Comparison of ENCODE assay signal across 25 cellular contexts in genomic region chr4:145852256-145852839, GRCh38.
DNase-seq lines count a peak whose midpoint lies in the region; ATAC-seq and TF ChIP-seq lines count a peak whose summit lies in the region.
"Had no signal": no experiment of that assay in that cellular context is flagged by ENCODE, and none has a peak within 500 bp of the region (broad histone marks: within the 10 kb centered on the region; RNA-seq: fewer than 3 reads in every experiment).

No MANE protein-coding gene starts in this region.

- H3K27ac Mint-ChIP-seq in activated CD8-positive, alpha-beta T cell treated with anti-CD3 and anti-CD28 coated beads for 36 hours = peak overlapping the region; percentile 25
- H3K27ac Mint-ChIP-seq in activated CD8-positive, alpha-beta T cell treated with anti-CD3 and anti-CD28 coated beads, Interleukin-2, amount 10 ng/mL, durations not matched to agents 7 days and 5 days = no peak overlapping the region
- H3K27ac Mint-ChIP-seq: dendritic cell treated with granulocyte-macrophage colony-stimulating factor and Interleukin-4, amounts not matched to agents 40 ng/mL and 50 ng/mL, for 4 days had no signal

- H3K4me1 Mint-ChIP-seq in activated CD8-positive, alpha-beta T cell treated with anti-CD3 and anti-CD28 coated beads for 36 hours (ENCODE audit: low read depth) = peaks cover 4% of the 10 kb centered on the region
- peaks cover 6% of the 10 kb centered on the region for H3K4me1 Mint-ChIP-seq in activated CD8-positive, alpha-beta T cell treated with anti-CD3 and anti-CD28 coated beads, Interleukin-2, amount 10 ng/mL, durations not matched to agents 7 days and 5 days (ENCODE audit: low read depth)

- no peak overlapping the region for H3K4me3 Mint-ChIP-seq in activated CD8-positive, alpha-beta T cell treated with anti-CD3 and anti-CD28 coated beads for 36 hours
- no peak overlapping the region for H3K4me3 Mint-ChIP-seq in activated CD8-positive, alpha-beta T cell treated with anti-CD3 and anti-CD28 coated beads, Interleukin-2, amount 10 ng/mL, durations not matched to agents 7 days and 5 days
- H3K4me3 Mint-ChIP-seq: dendritic cell treated with granulocyte-macrophage colony-stimulating factor and Interleukin-4, amounts not matched to agents 40 ng/mL and 50 ng/mL, for 4 days; H9; immature natural killer cell; natural killer cell treated with Interleukin-12 subunit alpha and Interleukin-12 subunit beta and Interleukin-15 and Interleukin-18, amount 100 ng/mL, for 72 hours had no signal

- H3K27ac ChIP-seq in left ventricle myocardium inferior (replicated peaks) (peak overlapping the region; percentile 7), substantia nigra (ENCODE audit: low read depth, low read length, poor library complexity, severe bottlenecking) (peak overlapping the region; percentile 41)
- H3K27ac ChIP-seq: body of pancreas, C4-2B had no signal

- no peaks in the 10 kb centered on the region for H3K36me3 ChIP-seq in left ventricle myocardium inferior

- no peaks in the 10 kb centered on the region for H3K9me3 ChIP-seq in left ventricle myocardium inferior (replicated peaks)
- H3K9me3 ChIP-seq: body of pancreas had no signal

- no peaks in the 10 kb centered on the region for H3K9me3 Mint-ChIP-seq in activated CD8-positive, alpha-beta T cell treated with anti-CD3 and anti-CD28 coated beads for 36 hours
- no peaks in the 10 kb centered on the region for H3K9me3 Mint-ChIP-seq in activated CD8-positive, alpha-beta T cell treated with anti-CD3 and anti-CD28 coated beads, Interleukin-2, amount 10 ng/mL, durations not matched to agents 7 days and 5 days (ENCODE audit: insufficient read depth)
- H3K9me3 Mint-ChIP-seq: dendritic cell treated with granulocyte-macrophage colony-stimulating factor and Interleukin-4, amounts not matched to agents 40 ng/mL and 50 ng/mL, for 4 days; H9; immature natural killer cell; natural killer cell treated with Interleukin-12 subunit alpha and Interleukin-12 subunit beta and Interleukin-15 and Interleukin-18, amount 100 ng/mL, for 72 hours had no signal

- intact Hi-C loops in activated CD8-positive, alpha-beta T cell treated with anti-CD3 and anti-CD28 coated beads for 36 hours (cut with micrococcal nuclease) = no loop called here
- intact Hi-C loops in left ventricle myocardium inferior (cut with micrococcal nuclease) = no loop called here

- no peaks in the 10 kb centered on the region for H3K27me3 ChIP-seq in left ventricle myocardium inferior (ENCODE audit: low read depth)
- H3K27me3 ChIP-seq: body of pancreas had no signal

- DNase-seq in activated CD8-positive, alpha-beta T cell treated with anti-CD3 and anti-CD28 coated beads for 36 hours = no peak
- DNase-seq in activated CD8-positive, alpha-beta T cell treated with anti-CD3 and anti-CD28 coated beads, Interleukin-2, amount 10 ng/mL, durations not matched to agents 7 days and 5 days = no peak
- DNase-seq in amniotic epithelial cell (ENCODE audit: low read depth) (peak; percentile 29), left ventricle myocardium inferior (no peak), substantia nigra (lab: John Stamatoyannopoulos, UW) (no peak), NCI-H128 (lab: John Stamatoyannopoulos, UW; ENCODE audit: unreplicated experiment) (no peak)
- DNase-seq: 8988T; activated CD4-positive, alpha-beta T cell treated with anti-CD3 and anti-CD28 coated beads for 48 hours; activated naive CD4-positive, alpha-beta T cell treated with Interleukin-2 at 50 U/mL for 16 hours; body of pancreas; DMS 273 treated with DMSO at 0.1 percent for 48 hours; H9; head of caudate nucleus; immature natural killer cell; NCI-H2227 treated with DMSO at 0.1 percent for 48 hours; stimulated activated CD4-positive, alpha-beta T cell treated with anti-CD3 and anti-CD28 coated beads, Interleukin-4, amount 100 ng/mL, for 4 hours had no signal

- peaks cover 21% of the 10 kb centered on the region for H3K4me1 ChIP-seq in left ventricle myocardium inferior
- H3K4me1 ChIP-seq: body of pancreas had no signal

- CTCF ChIA-PET in activated CD8-positive, alpha-beta T cell treated with anti-CD3 and anti-CD28 coated beads for 36 hours (lab: Charles Lee) = interaction anchor here (0.6 kb wide), 1 partner anchor 47 kb away, joined by 3 read pairs; no protein-coding TSS in a partner anchor
- CTCF ChIA-PET in activated CD8-positive, alpha-beta T cell treated with anti-CD3 and anti-CD28 coated beads, Interleukin-2, amount 10 ng/mL, durations not matched to agents 7 days and 5 days (lab: Charles Lee) = interaction anchor here (0.7 to 1.4 kb wide), 3 partner anchors 10 to 16 kb away, joined by 3 read pairs; no protein-coding TSS in a partner anchor

- POLR2A ChIA-PET in activated CD8-positive, alpha-beta T cell treated with anti-CD3 and anti-CD28 coated beads for 36 hours (lab: Charles Lee) = no interaction called here
- POLR2A ChIA-PET in activated CD8-positive, alpha-beta T cell treated with anti-CD3 and anti-CD28 coated beads, Interleukin-2, amount 10 ng/mL, durations not matched to agents 7 days and 5 days (lab: Charles Lee) = no interaction called here

- H3K36me3 Mint-ChIP-seq in activated CD8-positive, alpha-beta T cell treated with anti-CD3 and anti-CD28 coated beads for 36 hours (ENCODE audit: low read depth) = peaks cover 30% of the 10 kb centered on the region
- H3K36me3 Mint-ChIP-seq in activated CD8-positive, alpha-beta T cell treated with anti-CD3 and anti-CD28 coated beads, Interleukin-2, amount 10 ng/mL, durations not matched to agents 7 days and 5 days (ENCODE audit: low read depth) = peaks cover 14% of the 10 kb centered on the region
- H3K36me3 Mint-ChIP-seq: natural killer cell treated with Interleukin-12 subunit alpha and Interleukin-12 subunit beta and Interleukin-15 and Interleukin-18, amount 100 ng/mL, for 72 hours had no signal

- no peaks in the 10 kb centered on the region for H3K27me3 Mint-ChIP-seq in activated CD8-positive, alpha-beta T cell treated with anti-CD3 and anti-CD28 coated beads for 36 hours
- no peaks in the 10 kb centered on the region for H3K27me3 Mint-ChIP-seq in activated CD8-positive, alpha-beta T cell treated with anti-CD3 and anti-CD28 coated beads, Interleukin-2, amount 10 ng/mL, durations not matched to agents 7 days and 5 days (ENCODE audit: low read depth)
- H3K27me3 Mint-ChIP-seq: dendritic cell treated with granulocyte-macrophage colony-stimulating factor and Interleukin-4, amounts not matched to agents 40 ng/mL and 50 ng/mL, for 4 days; natural killer cell treated with Interleukin-12 subunit alpha and Interleukin-12 subunit beta and Interleukin-15 and Interleukin-18, amount 100 ng/mL, for 72 hours had no signal

- no peak for TF ChIP-seq CTCF in activated CD8-positive, alpha-beta T cell treated with anti-CD3 and anti-CD28 coated beads for 36 hours (IDR thresholded peaks at IDR 0.05)
- TF ChIP-seq CTCF in left ventricle myocardium inferior (IDR thresholded peaks at IDR 0.05; ENCODE audit: borderline replicate concordance) = no peak

- ATAC-seq in activated CD8-positive, alpha-beta T cell treated with anti-CD3 and anti-CD28 coated beads for 36 hours = no peak
- no peak for ATAC-seq in activated CD8-positive, alpha-beta T cell treated with anti-CD3 and anti-CD28 coated beads, Interleukin-2, amount 10 ng/mL, durations not matched to agents 7 days and 5 days
- ATAC-seq in GM21529 (IDR thresholded peaks at IDR 0.05; ENCODE audit: unreplicated experiment) = no peak
- no peak for ATAC-seq in GM21447 (IDR thresholded peaks at IDR 0.05; ENCODE audit: unreplicated experiment)
- ATAC-seq: body of pancreas; HepG2; natural killer cell treated with Interleukin-12 subunit alpha and Interleukin-12 subunit beta and Interleukin-15 and Interleukin-18, amount 100 ng/mL, for 72 hours; Panc1 had no signal

- H3K4me3 ChIP-seq in left ventricle myocardium inferior = no peak overlapping the region
- H3K4me3 ChIP-seq: body of pancreas, lung, smooth muscle cell had no signal
